ENCODE assay signal across 8 cellular contexts in genomic region chr19:45510352-45510751, GRCh38. TPM values are rescaled to one million over a fixed set of nuclear protein-coding genes. Genes with fewer than 3 reads are reported as not detected.
DNase-seq lines count a peak whose midpoint lies in the region; ATAC-seq and TF ChIP-seq lines count a peak whose summit lies in the region.
"Not testable (repeated sequence)": the region's sequence is repeated elsewhere in the genome, so short reads cannot be mapped to it uniquely, and the experiment has no call there.

No MANE protein-coding gene starts in this region.

- TF ChIP-seq CTCF in Loucy (conservative IDR thresholded peaks at IDR 0.05; ENCODE audit: low read length); activated CD8-positive, alpha-beta T cell treated with anti-CD3 and anti-CD28 coated beads for 36 hours (IDR thresholded peaks at IDR 0.05); adrenal gland (IDR thresholded peaks at IDR 0.05); esophagus squamous epithelium (IDR thresholded peaks at IDR 0.05); prostate gland (IDR thresholded peaks at IDR 0.05); tibial artery (IDR thresholded peaks at IDR 0.05): not testable (repeated sequence)

- not testable (repeated sequence) for ATAC-seq in activated CD8-positive, alpha-beta T cell treated with anti-CD3 and anti-CD28 coated beads for 36 hours

- peaks cover 8 to 75% (median 52%) of the 10 kb centered on the region in 11 experiments; a peak in 18 of 22 replicates for H4K20me1 ChIP-seq in BLaER1 treated with 17β-estradiol and CSF1 and Interleukin-3, amounts not matched to agents 10 nM and 100 nM
- H4K20me1 ChIP-seq in Loucy (ENCODE audit: insufficient read depth, low read length, poor library complexity, severe bottlenecking), result peaks cover 68% of the 10 kb centered on the region

- peaks cover 60% of the 10 kb centered on the region for H3K4me1 Mint-ChIP-seq in activated CD8-positive, alpha-beta T cell treated with anti-CD3 and anti-CD28 coated beads for 36 hours (ENCODE audit: low read depth)

- peak overlapping the region; percentile 91 to 99 (median 95); a peak in 21 of 22 replicates for H3K4me2 ChIP-seq in BLaER1 treated with 17β-estradiol and CSF1 and Interleukin-3, amounts not matched to agents 10 nM and 100 nM
- peak overlapping the region; percentile 88 for H3K4me2 ChIP-seq in Loucy (ENCODE audit: low read depth, low read length, poor library complexity, severe bottlenecking)

- peak overlapping the region; percentile 96 for H3K4me3 Mint-ChIP-seq in activated CD8-positive, alpha-beta T cell treated with anti-CD3 and anti-CD28 coated beads for 36 hours

- not testable (repeated sequence) for H3K9me3 ChIP-seq in BLaER1 treated with 17β-estradiol and CSF1 and Interleukin-3, amounts not matched to agents 10 nM and 100 nM (replicated peaks in 1 of 11); Loucy (ENCODE audit: insufficient read depth, low read depth, low read length); adrenal gland (replicated peaks in 1 of 3); esophagus squamous epithelium; mucosa of rectum (ENCODE audit: control insufficient read depth in 2 of 2, low read length in 2 of 2); prostate gland; tibial artery

- H3K9me3 Mint-ChIP-seq in activated CD8-positive, alpha-beta T cell treated with anti-CD3 and anti-CD28 coated beads for 36 hours, result not testable (repeated sequence)

- H3K27me3 ChIP-seq in BLaER1 treated with 17β-estradiol and CSF1 and Interleukin-3, amounts not matched to agents 10 nM and 100 nM; adrenal gland; esophagus squamous epithelium; mucosa of rectum (ENCODE audit: control insufficient read depth in 2 of 2, insufficient read depth in 2 of 2, low read length in 2 of 2); prostate gland (replicated peaks; ENCODE audit: insufficient read depth); tibial artery: not testable (repeated sequence)
- peaks cover 13% of the 10 kb centered on the region for H3K27me3 ChIP-seq in Loucy (ENCODE audit: insufficient read depth, low read length, poor library complexity, severe bottlenecking)

- H3K79me2 ChIP-seq in Loucy (ENCODE audit: insufficient read depth, low read length), result peaks cover 84% of the 10 kb centered on the region

- peak overlapping the region in 9 of 11 experiments; percentile 53 to 95 (median 91); a peak in 15 of 22 replicates for H3K9ac ChIP-seq in BLaER1 treated with 17β-estradiol and CSF1 and Interleukin-3, amounts not matched to agents 10 nM and 100 nM
- H3K9ac ChIP-seq in Loucy (ENCODE audit: low read depth, low read length, poor library complexity, severe bottlenecking) (peak overlapping the region; percentile 100), mucosa of rectum (ENCODE audit: low read depth in 1 of 2, low read length in 2 of 2) (peak overlapping the region; percentile 6 to 99)

- not testable (repeated sequence) for H3F3A ChIP-seq in Loucy (ENCODE audit: low read depth)

- not testable (repeated sequence) for H2AFZ ChIP-seq in Loucy (ENCODE audit: low read length)

- peaks cover 0 to 61% (median 11%) of the 10 kb centered on the region in 11 experiments; a peak in 13 of 22 replicates for H3K36me3 ChIP-seq in BLaER1 treated with 17β-estradiol and CSF1 and Interleukin-3, amounts not matched to agents 10 nM and 100 nM
- peaks cover 20% of the 10 kb centered on the region; the same call in 1 of the 2 replicates for H3K36me3 ChIP-seq in Loucy (ENCODE audit: insufficient read depth, low read length)
- H3K36me3 ChIP-seq in adrenal gland (replicated peaks in 1 of 2); esophagus squamous epithelium; mucosa of rectum (ENCODE audit: control insufficient read depth in 2 of 2, insufficient read depth in 2 of 2, low read length in 2 of 2); prostate gland; tibial artery: not testable (repeated sequence)

- peaks cover 23% of the 10 kb centered on the region for H3K36me3 Mint-ChIP-seq in activated CD8-positive, alpha-beta T cell treated with anti-CD3 and anti-CD28 coated beads for 36 hours (ENCODE audit: low read depth)

- intact Hi-C loops in activated CD8-positive, alpha-beta T cell treated with anti-CD3 and anti-CD28 coated beads for 36 hours (cut with micrococcal nuclease); adrenal gland (cut with DNase I); esophagus squamous epithelium (cut with DNase I); prostate gland (cut with DNase I); tibial artery (cut with DNase I; ENCODE audit: low total_unique reads): not testable (repeated sequence)

- H3K4me3 ChIP-seq in BLaER1 treated with 17β-estradiol and CSF1 and Interleukin-3, amounts not matched to agents 10 nM and 100 nM, result peak overlapping the region in 7 of 10 experiments; percentile 80 to 99 (median 98); a peak in 13 of 20 replicates
- H3K4me3 ChIP-seq in Loucy (ENCODE audit: low read length, poor library complexity, severe bottlenecking) (peak overlapping the region; percentile 99), adrenal gland (peak overlapping the region in 1 of 4 donors; percentile 98), esophagus squamous epithelium (peak overlapping the region in 2 of 4 donors; percentile 91 to 100), mucosa of rectum (ENCODE audit: low read length in 2 of 2) (peak overlapping the region in 1 of 2 donors; percentile 2), prostate gland (peak overlapping the region; percentile 82 to 100), tibial artery (peak overlapping the region; percentile 86 to 91)

- H3K27me3 Mint-ChIP-seq in activated CD8-positive, alpha-beta T cell treated with anti-CD3 and anti-CD28 coated beads for 36 hours, result not testable (repeated sequence)

- peaks cover 62 to 81% (median 71%) of the 10 kb centered on the region in 10 experiments for H3K4me1 ChIP-seq in BLaER1 treated with 17β-estradiol and CSF1 and Interleukin-3, amounts not matched to agents 10 nM and 100 nM
- H3K4me1 ChIP-seq in Loucy (ENCODE audit: insufficient read depth, low read length, poor library complexity, severe bottlenecking), result peaks cover 52% of the 10 kb centered on the region
- H3K4me1 ChIP-seq in adrenal gland (replicated peaks in 1 of 2), result peaks cover 25 to 48% of the 10 kb centered on the region in 2 donors
- H3K4me1 ChIP-seq in esophagus squamous epithelium, result peaks cover 34 to 84% (median 48%) of the 10 kb centered on the region in 3 donors
- H3K4me1 ChIP-seq in mucosa of rectum (ENCODE audit: control insufficient read depth in 2 of 2, insufficient read depth in 2 of 2, low read length in 2 of 2), result peaks cover 52 to 53% of the 10 kb centered on the region in 2 donors
- H3K4me1 ChIP-seq in prostate gland (replicated peaks), result peaks cover 26% of the 10 kb centered on the region
- peaks cover 0 to 64% (median 42%) of the 10 kb centered on the region in 4 donors for H3K4me1 ChIP-seq in tibial artery

- DNase-seq in activated CD8-positive, alpha-beta T cell treated with anti-CD3 and anti-CD28 coated beads for 36 hours; adrenal gland; esophagus squamous epithelium (lab: John Stamatoyannopoulos, UW); prostate gland (ENCODE audit: low spot score); tibial artery: not testable (repeated sequence)

- CTCF ChIA-PET in activated CD8-positive, alpha-beta T cell treated with anti-CD3 and anti-CD28 coated beads for 36 hours (lab: Charles Lee), result interaction anchor here (1.0 to 1.6 kb wide), 6 partner anchors 12 to 50 kb away, joined by 3 to 4 read pairs (median 4); no protein-coding TSS in a partner anchor

- H3K27ac ChIP-seq in BLaER1 treated with 17β-estradiol and CSF1 and Interleukin-3, amounts not matched to agents 10 nM and 100 nM, result peak overlapping the region in 4 of 11 experiments; percentile 68 to 94 (median 90); a peak in 6 of 22 replicates
- H3K27ac ChIP-seq in adrenal gland, result peak overlapping the region in 3 of 5 donors; percentile 31 to 88 (median 85)
- H3K27ac ChIP-seq in esophagus squamous epithelium, result peak overlapping the region; percentile 16 to 97 (median 94)
- peak overlapping the region; percentile 98 to 99 for H3K27ac ChIP-seq in mucosa of rectum (ENCODE audit: low read depth in 2 of 2, low read length in 2 of 2)
- peak overlapping the region; percentile 93 to 95 for H3K27ac ChIP-seq in prostate gland
- peak overlapping the region; percentile 89 to 93 for H3K27ac ChIP-seq in tibial artery

- not testable (repeated sequence) for H3K9me2 ChIP-seq in Loucy (replicated peaks; ENCODE audit: low read depth, low read length)

- not testable (repeated sequence) for TF ChIP-seq POLR2A in adrenal gland (IDR thresholded peaks at IDR 0.05); esophagus squamous epithelium (IDR thresholded peaks at IDR 0.05); prostate gland (IDR thresholded peaks at IDR 0.05)

- 77 to 87% (median 82%) methylated on average over 10 to 11 of the region's 11 CpGs for WGBS in adrenal gland, 4 donors
- WGBS in esophagus squamous epithelium, 2 donors, result 74 to 82% methylated on average over 6 to 11 of the region's 11 CpGs
- 79% methylated on average over 11 of the region's 11 CpGs for WGBS in prostate gland

- POLR2A ChIA-PET in activated CD8-positive, alpha-beta T cell treated with anti-CD3 and anti-CD28 coated beads for 36 hours (lab: Charles Lee), result interaction anchor here (1.3 kb wide), 1 partner anchor 13 kb away, joined by 3 read pairs; no protein-coding TSS in a partner anchor

- H3K27ac Mint-ChIP-seq in activated CD8-positive, alpha-beta T cell treated with anti-CD3 and anti-CD28 coated beads for 36 hours, result peak overlapping the region; percentile 66

RNA-seq across cellular contexts. Expression of gene VASP, which starts 3.1 kb away (rescaled TPM):
- 100 to 1,000 TPM; 152 to 153 TPM for total RNA-seq in activated CD8-positive, alpha-beta T cell treated with anti-CD3 and anti-CD28 coated beads for 36 hours
- total RNA-seq in adrenal gland (100 to 1,000 TPM in 2 of 8 donors, 10 to 100 TPM in 6; 41.4 to 118 (median 68.8) TPM), esophagus squamous epithelium (10 to 100 TPM; 39.2 to 82.9 (median 52.7) TPM), prostate gland (100 to 1,000 TPM in 1 of 2 donors, 10 to 100 TPM in 1; 82.7 to 119 TPM)
- polyA plus RNA-seq in adrenal gland, result 10 to 100 TPM; 30.2 to 96.2 (median 62.9) TPM

RNA-seq across cellular contexts. Expression of gene PPM1N, which starts 12.1 kb away (rescaled TPM):
- 1 to 10 TPM; 3.7 to 4.2 TPM for total RNA-seq in activated CD8-positive, alpha-beta T cell treated with anti-CD3 and anti-CD28 coated beads for 36 hours
- total RNA-seq in adrenal gland (1 to 10 TPM in 6 of 8 donors, not detected in 2; 1.2 to 2.5 (median 1.7) TPM), esophagus squamous epithelium (1 to 10 TPM; 1.8 to 6.7 (median 4.0) TPM), prostate gland (1 to 10 TPM in 1 of 2 donors, under 1 TPM in 1; 0.36 to 1.8 TPM)
- polyA plus RNA-seq in adrenal gland, result 1 to 10 TPM in 2 of 3 donors, under 1 TPM in 1; 0.99 to 3.7 (median 1.7) TPM

RNA-seq across cellular contexts. Expression of gene RTN2, which starts 13.5 kb away (rescaled TPM):
- total RNA-seq in activated CD8-positive, alpha-beta T cell treated with anti-CD3 and anti-CD28 coated beads for 36 hours, result 1 to 10 TPM; 2.6 to 3.0 TPM
- 10 to 100 TPM in 7 of 8 donors, 1 to 10 TPM in 1; 8.6 to 65.8 (median 20.7) TPM for total RNA-seq in adrenal gland
- 10 to 100 TPM in 1 of 3 donors, 1 to 10 TPM in 2; 4.8 to 11.8 (median 7.4) TPM for polyA plus RNA-seq in adrenal gland
- total RNA-seq in esophagus squamous epithelium, result 1 to 10 TPM; 1.9 to 7.2 (median 4.2) TPM
- total RNA-seq in prostate gland, result 10 to 100 TPM in 1 of 2 donors, 1 to 10 TPM in 1; 7.2 to 19.7 TPM

RNA-seq across cellular contexts. Expression of gene FOSB, which starts 42.6 kb away (rescaled TPM):
- total RNA-seq in activated CD8-positive, alpha-beta T cell treated with anti-CD3 and anti-CD28 coated beads for 36 hours, result 10 to 100 TPM; 70.0 to 71.2 TPM
- total RNA-seq in adrenal gland (10 to 100 TPM in 1 of 8 donors, 1 to 10 TPM in 7; 1.0 to 21.7 (median 2.8) TPM), esophagus squamous epithelium (1 to 10 TPM; 1.7 to 4.6 (median 2.5) TPM), prostate gland (1 to 10 TPM; 2.5 to 6.4 TPM)
- polyA plus RNA-seq in adrenal gland, result 10 to 100 TPM in 1 of 3 donors, 1 to 10 TPM in 1, under 1 TPM in 1; 0.95 to 11.1 (median 4.3) TPM
